In genomic region chr1:159177273-159177907, GRCh38 we compare ENCODE assay signal across 8 cellular contexts. TPM values are rescaled to one million over a fixed set of nuclear protein-coding genes. Genes with fewer than 3 reads are reported as not detected.
DNase-seq lines count a peak whose midpoint lies in the region; ATAC-seq, FAIRE-seq and TF ChIP-seq lines count a peak whose summit lies in the region.

No MANE protein-coding gene starts in this region.

- H2AFZ ChIP-seq in GM12878 (ENCODE audit: control insufficient read depth, low read depth, low read length), result no peak overlapping the region

- H3K27me3 ChIP-seq in GM12878 (replicated peaks in 1 of 2; ENCODE audit: control insufficient read depth in 2 of 2, insufficient read depth in 2 of 2, low read length in 1 of 2), result peaks cover 0 to under 1% of the 10 kb centered on the region in 2 experiments; a peak in 1 of 4 replicates

- H3K4me1 ChIP-seq in GM12878 (ENCODE audit: control insufficient read depth, insufficient read depth, low read length), result no peaks in the 10 kb centered on the region

- H3K79me2 ChIP-seq in GM12878 (ENCODE audit: control insufficient read depth, insufficient read depth, low read length), result no peaks in the 10 kb centered on the region

- no peak for FAIRE-seq in GM12878 (lab: Jason Lieb, UNC)

- CTCF ChIA-PET in GM12878 (lab: Yijun Ruan, JAX), result interaction anchor here (0.9 to 2.8 kb wide), 4 partner anchors 19 to 40 kb away, joined by 3 to 7 read pairs (median 3); no protein-coding TSS in a partner anchor

- no peak for TF ChIP-seq POLR2A in GM12878 (IDR thresholded peaks at IDR 0.05; ENCODE audit: low read depth, low read length)

- no peak overlapping the region for H3K27ac ChIP-seq in GM12878 (ENCODE audit: control insufficient read depth, insufficient read depth)

- no TSS peak for BruUV-seq in GM12878 (replicated peaks; lab: Mats Ljungman, UMichigan)

- ATAC-seq in GM18867 (IDR thresholded peaks at IDR 0.05; ENCODE audit: unreplicated experiment) (peak; percentile 49), GM12878 (peak; percentile 62), HG02981 (IDR thresholded peaks at IDR 0.05; ENCODE audit: unreplicated experiment) (no peak), GM19328 (IDR thresholded peaks at IDR 0.05; ENCODE audit: unreplicated experiment) (no peak)

- no peak overlapping the region for H3K4me3 ChIP-seq in GM12878

- H4K20me1 ChIP-seq in GM12878 (ENCODE audit: control insufficient read depth, insufficient read depth), result no peaks in the 10 kb centered on the region

- H3K36me3 ChIP-seq in GM12878 (ENCODE audit: control insufficient read depth in 2 of 2, insufficient read depth in 2 of 2, low read length in 1 of 2), result no peaks in the 10 kb centered on the region

- SMC1A ChIA-PET in GM12878 (lab: Charles Lee; ENCODE audit: uncharacterized antibody, unreplicated experiment), result no interaction called here

- in situ Hi-C loops in GM12878 (cut with MboI), result no loop called here

- TF ChIP-seq RAD21 in GM12878 (IDR thresholded peaks at IDR 0.05; ENCODE audit: insufficient read depth, low read depth, low read length), result no peak

- H3K9ac ChIP-seq in GM12878 (ENCODE audit: control insufficient read depth, insufficient read depth, low read length), result no peak overlapping the region

- intact Hi-C loops in GM12878 (cut with micrococcal nuclease; ENCODE audit: unreplicated experiment), result no loop called here

- no peak for TF ChIP-seq EP300 in GM12878 (IDR thresholded peaks at IDR 0.05; ENCODE audit: borderline replicate concordance in 1 of 2, control insufficient read depth in 1 of 2, low read depth in 2 of 2, low read length in 2 of 2)

- WGBS in GM12878 (ENCODE audit: insufficient coverage, insufficient replicate concordance, low lambda C conversion rate, missing lambda C conversion rate), result 11% methylated on average over 3 of the region's 3 CpGs

- DNase-seq in MV-4-11 (lab: John Stamatoyannopoulos, UW) (peak; percentile 58), GM12878 (ENCODE audit: low read depth, low spot score) (no peak), lung microvascular endothelial cell (ENCODE audit: low read depth in 2 of 2) (peak; percentile 77 to 78), OCI-M2 (lab: John Stamatoyannopoulos, UW; ENCODE audit: unreplicated experiment) (no peak)
- DNase-seq in stimulated activated CD4-positive, alpha-beta T cell treated with anti-CD3 and anti-CD28 coated beads, Interleukin-4, amount 100 ng/mL, for 1 hour, result no peak

- POLR2A ChIA-PET in GM12878 (lab: Charles Lee), result interaction anchor here (0.6 kb wide), 1 partner anchor 11 kb away, joined by 3 read pairs; no protein-coding TSS in a partner anchor

- H3K9me3 ChIP-seq in GM12878 (replicated peaks; ENCODE audit: control insufficient read depth, insufficient read depth, low read length), result no peaks in the 10 kb centered on the region

- H3K4me2 ChIP-seq in GM12878 (ENCODE audit: control insufficient read depth, insufficient read depth), result no peak overlapping the region

- RAD21 ChIA-PET in GM12878 (lab: Charles Lee; ENCODE audit: unreplicated experiment), result no interaction called here

- TF ChIP-seq CTCF in GM12878 (IDR thresholded peaks at IDR 0.05 in 2 of 3, conservative IDR thresholded peaks at IDR 0.05 in 1 of 3; ENCODE audit: control insufficient read depth in 2 of 3, extremely low read depth in 1 of 3, insufficient read depth in 1 of 3, low read depth in 3 of 3, low read length in 3 of 3), result no peak

TF ChIP-seq in GM12878, 131 proteins besides CTCF, POLR2A, EP300 and RAD21 (continues in another document):
- TF ChIP-seq EZH2 (IDR thresholded peaks at IDR 0.05; ENCODE audit: borderline replicate concordance, control insufficient read depth, low read depth, low read length), result no peak
- TF ChIP-seq IKZF2 (IDR thresholded peaks at IDR 0.05), result no peak
- TF ChIP-seq NR2C1 (IDR thresholded peaks at IDR 0.05), result no peak
- no peak for TF ChIP-seq CHD1 (IDR thresholded peaks at IDR 0.05; ENCODE audit: low read depth, low read length)
- TF ChIP-seq PAX5 (IDR thresholded peaks at IDR 0.05; ENCODE audit: borderline replicate concordance, low read depth, low read length), result no peak
- no peak for TF ChIP-seq IRF3 (IDR thresholded peaks at IDR 0.05)
- no peak for TF ChIP-seq NFYA (IDR thresholded peaks at IDR 0.05; ENCODE audit: borderline replicate concordance, low read depth, low read length)
- 0 out of 2 replicates have a peak, but pooled peaks have one; percentile 30 for TF ChIP-seq CBX5 (IDR thresholded peaks at IDR 0.05; ENCODE audit: low read depth)
- no peak for TF ChIP-seq LARP7 (IDR thresholded peaks at IDR 0.05)
- no peak for TF ChIP-seq KAT2A (conservative IDR thresholded peaks at IDR 0.05; ENCODE audit: control insufficient read depth, low read depth, low read length)
- no peak for TF ChIP-seq FOXM1 (IDR thresholded peaks at IDR 0.05; ENCODE audit: low read depth, low read length)
- TF ChIP-seq TARDBP (IDR thresholded peaks at IDR 0.05; ENCODE audit: borderline replicate concordance), result no peak
- no peak for TF ChIP-seq DPF2 (IDR thresholded peaks at IDR 0.05)
- no peak for TF ChIP-seq E4F1 (IDR thresholded peaks at IDR 0.05; ENCODE audit: borderline replicate concordance, partially characterized antibody)

RNA-seq across cellular contexts. Expression of gene CADM3, which starts 6.0 kb away (rescaled TPM):
- 0.34 and 0.42 TPM in 2 replicates for total RNA-seq in GM12878 (2013; cell fraction: nucleolus; rRNA removed)
- total RNA-seq in GM12878 (2014; rRNA removed) (not detected in 2 replicates), GM12878 (2014; rRNA removed; fragmentation: Illumina TruSeq; extraction: Trizol) (not detected in 2 replicates), GM12878 (2021) (not detected in 2 replicates), lung microvascular endothelial cell (under 0.01 and 0.40 TPM in 2 replicates)
- polyA plus RNA-seq in GM12878 (2011; ENCODE audit: low read depth), result 0.34 TPM
- polyA plus RNA-seq in GM12878 (2011; rRNA removed) (0.27 and 0.37 TPM in 2 replicates), GM12878 (2014; fragmentation: Illumina TruSeq; extraction: Trizol) (not detected in 2 replicates), GM12878 (2014; fragmentation: Nextera tagmentation; extraction: Ambion mirVana) (not detected), GM12878 (2014; rRNA removed) (0.01 and 0.04 TPM in 2 replicates), GM12878 (2016; fragmentation: Nextera tagmentation; extraction: Ambion mirVana) (not detected)
- polyA plus RNA-seq in GM12878 (2011; cell fraction: cytosol; rRNA removed), result 0.18 and 0.22 TPM in 2 replicates
- 0.39 and 0.79 TPM in 2 replicates for polyA plus RNA-seq in GM12878 (2011; cell fraction: nucleus; rRNA removed)
- 0.10 and 0.18 TPM in 2 replicates for polyA plus RNA-seq in GM12878 (2012)
- 0.15 and 0.37 TPM in 2 replicates for polyA minus RNA-seq in GM12878 (2011; rRNA and poly(A)+ RNA removed)
- polyA minus RNA-seq in GM12878 (2011; cell fraction: cytosol; rRNA and poly(A)+ RNA removed), result not detected in 2 replicates
- polyA minus RNA-seq in GM12878 (2011; cell fraction: nucleus; rRNA and poly(A)+ RNA removed), result 0.10 and 0.12 TPM in 2 replicates

RNA-seq across cellular contexts. Expression of gene ACKR1, which starts 27.3 kb away (rescaled TPM):
- not detected in 2 replicates for total RNA-seq in GM12878 (2013; cell fraction: nucleolus; rRNA removed)
- total RNA-seq in GM12878 (2014; rRNA removed), result 0.06 and 0.38 TPM in 2 replicates
- 0.09 and 0.14 TPM in 2 replicates for total RNA-seq in GM12878 (2014; rRNA removed; fragmentation: Illumina TruSeq; extraction: Trizol)
- 0.35 and 0.38 TPM in 2 replicates for total RNA-seq in GM12878 (2021)
- 1.5 TPM for polyA plus RNA-seq in GM12878 (2011; ENCODE audit: low read depth)
- 0.58 and 0.99 TPM in 2 replicates for polyA plus RNA-seq in GM12878 (2011; rRNA removed)
- polyA plus RNA-seq in GM12878 (2011; cell fraction: cytosol; rRNA removed), result 1.5 and 1.6 TPM in 2 replicates
- polyA plus RNA-seq in GM12878 (2011; cell fraction: nucleus; rRNA removed), result 1.6 and 2.1 TPM in 2 replicates
- polyA plus RNA-seq in GM12878 (2012), result 1.3 and 1.7 TPM in 2 replicates
- polyA plus RNA-seq in GM12878 (2014; fragmentation: Illumina TruSeq; extraction: Trizol), result 0.16 TPM in 1 of 2 replicates, not detected in the other
- under 1 TPM in 1 of 2 experiments, not detected in 1; 0.62 TPM for polyA plus RNA-seq in GM12878 (2014; fragmentation: Nextera tagmentation; extraction: Ambion mirVana)
- 0.18 and 0.19 TPM in 2 replicates for polyA plus RNA-seq in GM12878 (2014; rRNA removed)
- 1 to 10 TPM; 1.4 to 1.8 TPM for polyA plus RNA-seq in GM12878 (2016; fragmentation: Nextera tagmentation; extraction: Ambion mirVana)
- 1.2 TPM in 2 replicates for polyA minus RNA-seq in GM12878 (2011; rRNA and poly(A)+ RNA removed)
- not detected in 2 replicates for polyA minus RNA-seq in GM12878 (2011; cell fraction: cytosol; rRNA and poly(A)+ RNA removed)
- 0.85 and 1.3 TPM in 2 replicates for polyA minus RNA-seq in GM12878 (2011; cell fraction: nucleus; rRNA and poly(A)+ RNA removed)
- under 0.01 TPM in 1 of 2 replicates, not detected in the other for total RNA-seq in lung microvascular endothelial cell

Comparison
In these comparisons a context has a peak if more than half of its experiments do, and no peak if none do; other contexts are left out.
1. ATAC-seq: peak in GM18867 (single experiment) and GM12878 (single experiment); none in HG02981 (single experiment) and GM19328 (single experiment).
2. DNase-seq: peak in MV-4-11 (single experiment) and lung microvascular endothelial cell (2 of 2); none in GM12878 (single experiment), stimulated activated CD4-positive, alpha-beta T cell treated with anti-CD3 and anti-CD28 coated beads, Interleukin-4, amount 100 ng/mL, for 1 hour (single experiment) and OCI-M2 (single experiment).